1 cellular context compared by ENCODE assay signal in the genomic region with DNA sequence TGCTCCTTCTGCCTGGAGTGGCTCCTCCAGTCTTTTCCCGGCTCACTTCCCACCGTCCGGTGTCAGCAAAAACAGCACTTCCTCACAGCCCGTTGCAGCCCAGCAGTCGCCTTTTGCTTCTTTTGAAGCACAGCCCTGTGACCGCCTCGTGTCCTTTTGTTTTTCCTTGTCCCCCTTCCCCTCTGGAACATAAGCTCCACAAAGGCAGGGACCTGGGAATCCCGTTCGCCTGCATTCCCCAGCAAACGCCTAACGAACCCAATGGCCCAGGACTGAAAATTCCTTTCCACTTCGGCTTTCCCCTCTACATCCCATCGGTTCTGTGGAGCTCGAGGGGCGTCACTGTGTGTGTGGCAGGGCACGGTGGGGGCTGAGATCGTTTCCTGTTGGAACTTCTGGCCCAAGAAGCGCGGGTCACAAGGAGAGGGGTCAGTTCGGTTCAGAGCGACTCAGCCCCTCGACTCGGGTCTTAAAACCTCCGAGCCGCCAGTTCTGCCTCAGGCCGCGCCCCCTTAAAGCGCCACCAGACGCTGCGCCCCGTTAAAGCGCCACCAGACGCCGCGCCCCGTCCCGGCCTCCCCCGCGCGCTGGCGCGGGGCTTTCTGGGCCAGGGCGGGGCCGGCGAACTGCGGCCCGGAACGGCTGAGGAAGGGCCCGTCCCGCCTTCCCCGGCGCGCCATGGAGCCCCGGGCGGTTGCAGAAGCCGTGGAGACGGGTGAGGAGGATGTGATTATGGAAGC.
TF ChIP-seq lines count a peak whose summit lies in the region.

No MANE protein-coding gene starts in this region.

TF ChIP-seq in A549, 52 proteins besides CTCF, POLR2A, EP300 and RAD21:
- TF ChIP-seq PHF8 (IDR thresholded peaks at IDR 0.05; ENCODE audit: borderline replicate concordance, low read depth) (peak; percentile 62; the same call in 1 of the 2 replicates), RNF2 (IDR thresholded peaks at IDR 0.05; ENCODE audit: borderline replicate concordance, low read depth) (no peak), TP53 (CRISPR knock-in tag; IDR thresholded peaks at IDR 0.05) (0 out of 2 replicates have a peak, but pooled peaks have one; percentile 47), ESRRA (IDR thresholded peaks at IDR 0.05; ENCODE audit: borderline replicate concordance, low read length) (no peak), ZSCAN20 (CRISPR knock-in tag; IDR thresholded peaks at IDR 0.05) (no peak), MYC (IDR thresholded peaks at IDR 0.05; ENCODE audit: borderline replicate concordance, low read length) (0 out of 2 replicates have a peak, but pooled peaks have one; percentile 57), EHMT2 (IDR thresholded peaks at IDR 0.05; ENCODE audit: low read depth) (no peak), RARB (CRISPR knock-in tag; IDR thresholded peaks at IDR 0.05) (peak; percentile 18; the same call in 1 of the 2 replicates), JUN (IDR thresholded peaks at IDR 0.05) (peak; percentile 44 to 82; a peak in 2 of 5 replicates)
- TF ChIP-seq, protein P1, sequence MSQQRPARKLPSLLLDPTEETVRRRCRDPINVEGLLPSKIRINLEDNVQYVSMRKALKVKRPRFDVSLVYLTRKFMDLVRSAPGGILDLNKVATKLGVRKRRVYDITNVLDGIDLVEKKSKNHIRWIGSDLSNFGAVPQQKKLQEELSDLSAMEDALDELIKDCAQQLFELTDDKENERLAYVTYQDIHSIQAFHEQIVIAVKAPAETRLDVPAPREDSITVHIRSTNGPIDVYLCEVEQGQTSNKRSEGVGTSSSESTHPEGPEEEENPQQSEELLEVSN (IDR thresholded peaks at IDR 0.05; ENCODE audit: borderline replicate concordance, low read depth), result 0 out of 2 replicates have a peak, but pooled peaks have one; percentile 36
- TF ChIP-seq, protein P2, sequence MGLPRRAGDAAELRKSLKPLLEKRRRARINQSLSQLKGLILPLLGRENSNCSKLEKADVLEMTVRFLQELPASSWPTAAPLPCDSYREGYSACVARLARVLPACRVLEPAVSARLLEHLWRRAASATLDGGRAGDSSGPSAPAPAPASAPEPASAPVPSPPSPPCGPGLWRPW (IDR thresholded peaks at IDR 0.05), result no peak
- TF ChIP-seq, protein P3, sequence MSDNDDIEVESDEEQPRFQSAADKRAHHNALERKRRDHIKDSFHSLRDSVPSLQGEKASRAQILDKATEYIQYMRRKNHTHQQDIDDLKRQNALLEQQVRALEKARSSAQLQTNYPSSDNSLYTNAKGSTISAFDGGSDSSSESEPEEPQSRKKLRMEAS (IDR thresholded peaks at IDR 0.05), result peak; percentile 27; the same call in 1 of the 2 replicates
